ENCODE assay signal across 14 cellular contexts in the genomic region with DNA sequence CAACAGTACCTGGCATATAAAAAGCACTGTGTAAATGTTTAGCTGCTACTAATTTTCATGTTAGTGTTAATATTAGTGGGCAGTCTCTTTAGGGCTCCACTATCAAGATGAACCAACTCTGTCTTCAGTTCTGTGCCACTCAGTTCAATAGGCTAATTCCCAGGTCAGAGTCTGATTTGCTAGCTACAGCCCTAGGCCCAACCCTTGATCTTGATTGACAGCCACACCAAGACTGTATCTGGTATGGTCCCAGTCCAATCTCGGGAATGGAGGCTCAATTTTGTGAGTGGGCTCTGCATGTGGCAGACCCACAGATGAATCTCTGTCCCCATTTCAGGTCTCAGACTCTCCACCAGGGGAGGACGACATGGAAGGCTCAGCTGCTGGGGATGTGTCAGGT. TPM values are rescaled to one million over a fixed set of nuclear protein-coding genes. Genes with fewer than 3 reads are reported as not detected.
DNase-seq lines count a peak whose midpoint lies in the region; ATAC-seq, FAIRE-seq and TF ChIP-seq lines count a peak whose summit lies in the region.
"Had no signal": no experiment of that assay in that cellular context is flagged by ENCODE, and none has a peak within 500 bp of the region (broad histone marks: within the 10 kb centered on the region; RNA-seq: fewer than 3 reads in every experiment).

No MANE protein-coding gene starts in this region.

- no peaks in the 10 kb centered on the region for H3K9me3 ChIP-seq in GM12878 (replicated peaks; ENCODE audit: control insufficient read depth, insufficient read depth, low read length)
- H3K9me3 ChIP-seq: BLaER1, Caco-2 had no signal

- no peaks in the 10 kb centered on the region for H3K36me3 Mint-ChIP-seq in activated CD8-positive, alpha-beta T cell treated with anti-CD3 and anti-CD28 coated beads for 36 hours (ENCODE audit: low read depth)

- peaks cover 3% of the 10 kb centered on the region for H3K4me1 ChIP-seq in GM12878 (ENCODE audit: control insufficient read depth, insufficient read depth, low read length)
- H3K4me1 ChIP-seq: BLaER1, Caco-2 had no signal

- H3K4me2 ChIP-seq in GM12878 (ENCODE audit: control insufficient read depth, insufficient read depth) = no peak overlapping the region
- H3K4me2 ChIP-seq: BLaER1 had no signal

- H3K79me2 ChIP-seq in GM12878 (ENCODE audit: control insufficient read depth, insufficient read depth, low read length) = no peaks in the 10 kb centered on the region

- peaks cover 3% of the 10 kb centered on the region for H3K27me3 Mint-ChIP-seq in activated CD8-positive, alpha-beta T cell treated with anti-CD3 and anti-CD28 coated beads for 36 hours
- H3K27me3 Mint-ChIP-seq: CD8-positive, alpha-beta memory T cell had no signal

- TF ChIP-seq EP300 in GM12878 (IDR thresholded peaks at IDR 0.05; ENCODE audit: borderline replicate concordance in 1 of 2, control insufficient read depth in 1 of 2, low read depth in 2 of 2, low read length in 2 of 2) = no peak

- H2AFZ ChIP-seq in GM12878 (ENCODE audit: control insufficient read depth, low read depth, low read length) = no peak overlapping the region
- H2AFZ ChIP-seq: GM23248 had no signal

- no peak overlapping the region for H3K9ac ChIP-seq in GM12878 (ENCODE audit: control insufficient read depth, insufficient read depth, low read length)
- H3K9ac ChIP-seq: BLaER1, GM23248 had no signal

- in situ Hi-C loops in GM12878 (cut with MboI) = no loop called here

- intact Hi-C loops in GM12878 (cut with micrococcal nuclease; ENCODE audit: unreplicated experiment) = no loop called here
- intact Hi-C loops in activated CD8-positive, alpha-beta T cell treated with anti-CD3 and anti-CD28 coated beads for 36 hours (cut with micrococcal nuclease) = no loop called here

- no peak for TF ChIP-seq POLR2A in GM12878 (IDR thresholded peaks at IDR 0.05; ENCODE audit: low read depth, low read length)

- ATAC-seq in GM12878 = 0 out of 3 replicates have a peak, but pooled peaks have one; percentile 12
- no peak for ATAC-seq in activated CD8-positive, alpha-beta T cell treated with anti-CD3 and anti-CD28 coated beads for 36 hours

- DNase-seq in HEK293T (ENCODE audit: extremely low spot score) (no peak), GM12878 (ENCODE audit: low read depth, low spot score) (no peak), NCI-H2029 (lab: John Stamatoyannopoulos, UW) (no peak), RWPE1 (ENCODE audit: low spot score) (no peak)
- no peak for DNase-seq in activated CD8-positive, alpha-beta T cell treated with anti-CD3 and anti-CD28 coated beads for 36 hours
- DNase-seq: AML-193; Caco-2; CD8-positive, alpha-beta memory T cell; DND-41; GDM1; GM23248 had no signal

- H3K27ac ChIP-seq in GM12878 (ENCODE audit: control insufficient read depth, insufficient read depth) = no peak overlapping the region
- H3K27ac ChIP-seq in RWPE1 = no peak overlapping the region
- H3K27ac ChIP-seq: BLaER1, GM23248 had no signal

- H3K4me1 Mint-ChIP-seq in activated CD8-positive, alpha-beta T cell treated with anti-CD3 and anti-CD28 coated beads for 36 hours (ENCODE audit: low read depth) = no peaks in the 10 kb centered on the region

- BruUV-seq in GM12878 (replicated peaks; lab: Mats Ljungman, UMichigan) = no TSS peak

- no peaks in the 10 kb centered on the region for H4K20me1 ChIP-seq in GM12878 (ENCODE audit: control insufficient read depth, insufficient read depth)
- H4K20me1 ChIP-seq: BLaER1 had no signal

- no peak for TF ChIP-seq RAD21 in GM12878 (IDR thresholded peaks at IDR 0.05; ENCODE audit: insufficient read depth, low read depth, low read length)

- no peaks in the 10 kb centered on the region; a peak in 1 of 4 replicates for H3K27me3 ChIP-seq in GM12878 (replicated peaks in 1 of 2; ENCODE audit: control insufficient read depth in 2 of 2, insufficient read depth in 2 of 2, low read length in 1 of 2)

- H3K4me3 Mint-ChIP-seq in activated CD8-positive, alpha-beta T cell treated with anti-CD3 and anti-CD28 coated beads for 36 hours = no peak overlapping the region
- H3K4me3 Mint-ChIP-seq: CD8-positive, alpha-beta memory T cell had no signal

- SMC1A ChIA-PET in GM12878 (lab: Charles Lee; ENCODE audit: uncharacterized antibody, unreplicated experiment) = interaction anchor here (0.8 kb wide), 1 partner anchor 12 kb away, joined by 4 read pairs; no protein-coding TSS in a partner anchor

- TF ChIP-seq CTCF in GM12875 (IDR thresholded peaks at IDR 0.05; ENCODE audit: borderline replicate concordance, insufficient read depth, low read depth, low read length) (0 out of 2 replicates have a peak, but pooled peaks have one; percentile 14), GM12878 (IDR thresholded peaks at IDR 0.05 in 2 of 3, conservative IDR thresholded peaks at IDR 0.05 in 1 of 3; ENCODE audit: control insufficient read depth in 2 of 3, extremely low read depth in 1 of 3, insufficient read depth in 1 of 3, low read depth in 3 of 3, low read length in 3 of 3) (no peak), RWPE1 (conservative IDR thresholded peaks at IDR 0.05; ENCODE audit: low read depth) (no peak)
- TF ChIP-seq CTCF in activated CD8-positive, alpha-beta T cell treated with anti-CD3 and anti-CD28 coated beads for 36 hours (IDR thresholded peaks at IDR 0.05) = no peak

- WGBS in GM12878 (ENCODE audit: insufficient coverage, insufficient replicate concordance, low lambda C conversion rate, missing lambda C conversion rate) = 55% methylated on average over 2 of the region's 2 CpGs

- no peak for FAIRE-seq in GM12878 (lab: Jason Lieb, UNC)
- FAIRE-seq: H54 had no signal

- CTCF ChIA-PET in HEK293T (lab: Yijun Ruan, JAX) = no interaction called here
- CTCF ChIA-PET in GM12878 (lab: Yijun Ruan, JAX) = interaction anchor here (1.1 to 1.4 kb wide), 2 partner anchors 9 to 63 kb away, joined by 3 read pairs; no protein-coding TSS in a partner anchor
- CTCF ChIA-PET in RWPE1 (lab: Yijun Ruan, JAX) = interaction anchor here (0.6 kb wide), 1 partner anchor 63 kb away, joined by 3 read pairs; no protein-coding TSS in a partner anchor
- CTCF ChIA-PET in activated CD8-positive, alpha-beta T cell treated with anti-CD3 and anti-CD28 coated beads for 36 hours (lab: Charles Lee) = no interaction called here

- H3K4me3 ChIP-seq in GM12875 (ENCODE audit: low read depth, low read length) (no peak overlapping the region), GM12878 (no peak overlapping the region)
- H3K4me3 ChIP-seq: BLaER1, GM23248 had no signal

- no peak overlapping the region for H3K27ac Mint-ChIP-seq in activated CD8-positive, alpha-beta T cell treated with anti-CD3 and anti-CD28 coated beads for 36 hours

- RAD21 ChIA-PET in GM12878 (lab: Charles Lee; ENCODE audit: unreplicated experiment) = no interaction called here

- H3K9me3 Mint-ChIP-seq in activated CD8-positive, alpha-beta T cell treated with anti-CD3 and anti-CD28 coated beads for 36 hours = no peaks in the 10 kb centered on the region
- H3K9me3 Mint-ChIP-seq: CD8-positive, alpha-beta memory T cell had no signal

- POLR2A ChIA-PET in HEK293T (lab: Yijun Ruan, JAX) (no interaction called here), GM12878 (lab: Charles Lee) (no interaction called here), RWPE1 (lab: Yijun Ruan, JAX; ENCODE audit: low non-redundant PET) (no interaction called here)
- POLR2A ChIA-PET in activated CD8-positive, alpha-beta T cell treated with anti-CD3 and anti-CD28 coated beads for 36 hours (lab: Charles Lee) = interaction anchor here (0.6 kb wide), 2 partner anchors 44 to 89 kb away, joined by 3 read pairs; no protein-coding TSS in a partner anchor

- no peaks in the 10 kb centered on the region for H3K36me3 ChIP-seq in GM12878 (ENCODE audit: control insufficient read depth in 2 of 2, insufficient read depth in 2 of 2, low read length in 1 of 2)
- H3K36me3 ChIP-seq: BLaER1 had no signal

TF ChIP-seq in HEK293T, 16 proteins besides CTCF, POLR2A, EP300 and RAD21 (continues in another document):
- TF ChIP-seq ZNF384 (IDR thresholded peaks at IDR 0.05) = no peak

RNA-seq across cellular contexts. Expression of a gene that starts 46.1 kb away (rescaled TPM):
- 240 and 254 TPM in 2 replicates for total RNA-seq in GM12878 (2013; cell fraction: nucleolus; rRNA removed)
- total RNA-seq in GM12878 (2014; rRNA removed) (107 and 123 TPM in 2 replicates), GM12878 (2014; rRNA removed; fragmentation: Illumina TruSeq; extraction: Trizol) (58.1 and 72.6 TPM in 2 replicates), GM12878 (2021) (294 and 306 TPM in 2 replicates)
- polyA plus RNA-seq in GM12878 (2011; ENCODE audit: low read depth) = 90.5 TPM
- polyA plus RNA-seq in GM12878 (2011; rRNA removed) (95.5 and 243 TPM in 2 replicates), GM12878 (2014; fragmentation: Illumina TruSeq; extraction: Trizol) (122 and 157 TPM in 2 replicates), GM12878 (2014; fragmentation: Nextera tagmentation; extraction: Ambion mirVana) (10 to 100 TPM; 39.2 to 92.6 TPM), GM12878 (2014; rRNA removed) (117 and 145 TPM in 2 replicates), GM12878 (2016; fragmentation: Nextera tagmentation; extraction: Ambion mirVana) (100 to 1,000 TPM; 220 to 263 TPM)
- polyA plus RNA-seq in GM12878 (2011; cell fraction: cytosol; rRNA removed) = 202 and 251 TPM in 2 replicates
- polyA plus RNA-seq in GM12878 (2011; cell fraction: nucleus; rRNA removed) = 631 and 739 TPM in 2 replicates
- polyA plus RNA-seq in GM12878 (2012) = 149 and 285 TPM in 2 replicates
- polyA minus RNA-seq in GM12878 (2011; rRNA and poly(A)+ RNA removed) = 132 and 137 TPM in 2 replicates
- 101 and 112 TPM in 2 replicates for polyA minus RNA-seq in GM12878 (2011; cell fraction: cytosol; rRNA and poly(A)+ RNA removed)
- 127 and 184 TPM in 2 replicates for polyA minus RNA-seq in GM12878 (2011; cell fraction: nucleus; rRNA and poly(A)+ RNA removed)
- total RNA-seq in activated CD8-positive, alpha-beta T cell treated with anti-CD3 and anti-CD28 coated beads for 36 hours = 100 to 1,000 TPM; 166 to 174 TPM
- total RNA-seq: GM23248 had no signal

RNA-seq across cellular contexts. Expression of a gene that starts 47.3 kb away (rescaled TPM):
- 94.4 and 105 TPM in 2 replicates for total RNA-seq in GM12878 (2013; cell fraction: nucleolus; rRNA removed)
- 454 and 468 TPM in 2 replicates for total RNA-seq in GM12878 (2014; rRNA removed)
- 344 and 358 TPM in 2 replicates for total RNA-seq in GM12878 (2014; rRNA removed; fragmentation: Illumina TruSeq; extraction: Trizol)
- 378 and 384 TPM in 2 replicates for total RNA-seq in GM12878 (2021)
- polyA plus RNA-seq in GM12878 (2011; ENCODE audit: low read depth) = 241 TPM
- 156 and 330 TPM in 2 replicates for polyA plus RNA-seq in GM12878 (2011; rRNA removed)
- polyA plus RNA-seq in GM12878 (2011; cell fraction: cytosol; rRNA removed) = 865 and 965 TPM in 2 replicates
- polyA plus RNA-seq in GM12878 (2011; cell fraction: nucleus; rRNA removed) = 352 and 437 TPM in 2 replicates
- polyA plus RNA-seq in GM12878 (2012) = 356 and 358 TPM in 2 replicates
- 862 and 927 TPM in 2 replicates for polyA plus RNA-seq in GM12878 (2014; fragmentation: Illumina TruSeq; extraction: Trizol)
- polyA plus RNA-seq in GM12878 (2014; fragmentation: Nextera tagmentation; extraction: Ambion mirVana) = 100 to 1,000 TPM; 715 to 863 TPM
- polyA plus RNA-seq in GM12878 (2014; rRNA removed) = 515 and 596 TPM in 2 replicates
- 100 to 1,000 TPM; 393 to 403 TPM for polyA plus RNA-seq in GM12878 (2016; fragmentation: Nextera tagmentation; extraction: Ambion mirVana)
- polyA minus RNA-seq in GM12878 (2011; rRNA and poly(A)+ RNA removed) = 377 and 421 TPM in 2 replicates
- polyA minus RNA-seq in GM12878 (2011; cell fraction: cytosol; rRNA and poly(A)+ RNA removed) = 139 and 152 TPM in 2 replicates
- 57.3 and 75.5 TPM in 2 replicates for polyA minus RNA-seq in GM12878 (2011; cell fraction: nucleus; rRNA and poly(A)+ RNA removed)
- 100 to 1,000 TPM; 306 to 308 TPM for total RNA-seq in activated CD8-positive, alpha-beta T cell treated with anti-CD3 and anti-CD28 coated beads for 36 hours

Comparison
In these comparisons a context has a peak if more than half of its experiments do, and no peak if none do; other contexts are left out.
1. CTCF ChIA-PET loops: an anchor here in GM12878 (1.1 to 1.4 kb wide) and RWPE1 (0.6 kb wide); none called in HEK293T and activated CD8-positive, alpha-beta T cell treated with anti-CD3 and anti-CD28 coated beads for 36 hours.